In the genomic region with DNA sequence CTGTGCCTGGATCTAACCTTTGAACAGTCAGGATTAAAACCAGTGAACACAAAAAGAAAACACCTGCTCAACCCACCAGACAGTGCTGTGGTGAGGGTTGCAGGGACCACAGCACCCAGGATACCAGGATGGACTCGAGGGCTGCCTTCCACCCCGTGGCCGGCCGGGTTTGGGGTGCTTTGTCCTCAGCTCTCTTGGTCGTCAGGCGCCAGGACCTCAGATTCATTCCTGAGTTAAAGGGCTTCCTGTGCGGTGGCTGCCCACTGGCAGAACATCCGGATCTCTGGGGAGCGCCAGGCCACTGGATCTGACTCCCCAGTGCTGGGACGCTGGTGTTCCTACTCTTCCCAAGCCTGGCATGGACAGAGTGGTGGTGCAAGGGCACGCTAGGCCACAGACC, we compare ENCODE assay signal across 6 cellular contexts.
"Had no signal": no experiment of that assay in that cellular context is flagged by ENCODE, and none has a peak within 500 bp of the region (broad histone marks: within the 10 kb centered on the region; RNA-seq: fewer than 3 reads in every experiment).

No MANE protein-coding gene starts in this region.

- H3K27ac ChIP-seq: GM23248, HL-60 had no signal

- DNase-seq: GM23248, GOT3, HFFc6, KBM-7 had no signal

- H3K4me1 ChIP-seq: HAP-1 had no signal

- H3K9me3 ChIP-seq: HAP-1 had no signal

- H3K36me3 ChIP-seq: HAP-1 had no signal

- H3K4me3 ChIP-seq: GM23248, HAP-1 had no signal
